ENCODE assay signal across 11 cellular contexts in genomic region chr10:8034666-8035640, GRCh38. TPM values are rescaled to one million over a fixed set of nuclear protein-coding genes. Genes with fewer than 3 reads are reported as not detected.
DNase-seq lines count a peak whose midpoint lies in the region; ATAC-seq, FAIRE-seq and TF ChIP-seq lines count a peak whose summit lies in the region.
"Had no signal": no experiment of that assay in that cellular context is flagged by ENCODE, and none has a peak within 500 bp of the region (broad histone marks: within the 10 kb centered on the region; RNA-seq: fewer than 3 reads in every experiment).

No MANE protein-coding gene starts in this region.

- peaks cover 30% of the 10 kb centered on the region for H3K4me1 Mint-ChIP-seq in activated T-helper 2 cell treated with anti-CD3 and anti-CD28 coated beads, Interferon-gamma antibody, Interleukin-2, Interleukin-4, amounts not matched to agents 10 μg/mL and 5 μg/mL and 100 μg/mL, durations not matched to agents 14 hours and 24 hours and 36 hours (ENCODE audit: low read depth)
- peaks cover 11% of the 10 kb centered on the region for H3K4me1 Mint-ChIP-seq in stimulated activated memory B cell treated with anti-CD40 and anti-IgM and Interleukin-4, amounts not matched to agents 10 μg/mL and 1 μg/mL and 100 μg/mL, for 72 hours

- H3K4me3 ChIP-seq in A549 (peak overlapping the region; percentile 32), H7 (ENCODE audit: insufficient read depth, low read depth, low read length) (peak overlapping the region; percentile 25), lower leg skin (ENCODE audit: low read depth, poor library complexity, severe bottlenecking) (peak overlapping the region; percentile 1), tibial artery (peak overlapping the region in 1 of 2 donors; percentile 15), thyroid gland (replicated peaks in 1 of 3) (peak overlapping the region in 1 of 3 donors; percentile 8)

- H3K36me3 ChIP-seq in H7 (replicated peaks; ENCODE audit: control insufficient read depth, insufficient read depth, low read length) (no peaks in the 10 kb centered on the region), tibial artery (no peaks in the 10 kb centered on the region), thyroid gland (no peaks in the 10 kb centered on the region)

- peaks cover 16% of the 10 kb centered on the region; the same call in 1 of the 3 replicates for H3K4me1 ChIP-seq in A549
- H3K4me1 ChIP-seq in tibial artery = peaks cover 0 to 35% (median 25%) of the 10 kb centered on the region in 4 donors
- peaks cover 15 to 36% of the 10 kb centered on the region in 2 donors for H3K4me1 ChIP-seq in thyroid gland

- H3K4me3 Mint-ChIP-seq in activated T-helper 2 cell treated with anti-CD3 and anti-CD28 coated beads, Interferon-gamma antibody, Interleukin-2, Interleukin-4, amounts not matched to agents 10 μg/mL and 5 μg/mL and 100 μg/mL, durations not matched to agents 14 hours and 24 hours and 36 hours (ENCODE audit: low read depth) = peak overlapping the region; percentile 57
- H3K4me3 Mint-ChIP-seq in stimulated activated memory B cell treated with anti-CD40 and anti-IgM and Interleukin-4, amounts not matched to agents 10 μg/mL and 1 μg/mL and 100 μg/mL, for 72 hours = no peak overlapping the region

- no peak for DNase-seq in A549 (ENCODE audit: low read depth in 1 of 2, low spot score in 1 of 2)
- DNase-seq in H7 = peak; percentile 75
- DNase-seq in activated T-helper 2 cell treated with anti-CD3 and anti-CD28 coated beads, Interferon-gamma antibody, Interleukin-2, Interleukin-4, amounts not matched to agents 10 μg/mL and 5 μg/mL and 100 μg/mL, durations not matched to agents 14 hours and 24 hours and 36 hours (ENCODE audit: low spot score) = no peak
- peak in 1 of 2 donors; percentile 78 for DNase-seq in lower leg skin (ENCODE audit: low spot score in 2 of 2)
- DNase-seq in tibial artery = no peak
- DNase-seq in thyroid gland = no peak
- DNase-seq: DMS53, hypothalamus had no signal

- FAIRE-seq in A549 (lab: Jason Lieb, UNC) = no peak

- no peaks in the 10 kb centered on the region for H3K9me3 Mint-ChIP-seq in activated T-helper 2 cell treated with anti-CD3 and anti-CD28 coated beads, Interferon-gamma antibody, Interleukin-2, Interleukin-4, amounts not matched to agents 10 μg/mL and 5 μg/mL and 100 μg/mL, durations not matched to agents 14 hours and 24 hours and 36 hours
- peaks cover 5% of the 10 kb centered on the region for H3K9me3 Mint-ChIP-seq in stimulated activated memory B cell treated with anti-CD40 and anti-IgM and Interleukin-4, amounts not matched to agents 10 μg/mL and 1 μg/mL and 100 μg/mL, for 72 hours

- TF ChIP-seq EP300 in A549 (IDR thresholded peaks at IDR 0.05) = no peak

- intact Hi-C loops in activated T-helper 2 cell treated with anti-CD3 and anti-CD28 coated beads, Interferon-gamma antibody, Interleukin-2, Interleukin-4, amounts not matched to agents 10 μg/mL and 5 μg/mL and 100 μg/mL, durations not matched to agents 14 hours and 24 hours and 36 hours (cut with micrococcal nuclease) = no loop called here
- intact Hi-C loops in lower leg skin (cut with DNase I; ENCODE audit: low total_unique reads) (no loop called here), tibial artery (cut with DNase I; ENCODE audit: low total_unique reads) (no loop called here), thyroid gland (cut with DNase I) (no loop called here)

- ATAC-seq in A549 = no peak
- no peak for ATAC-seq in stimulated activated memory B cell treated with anti-CD40 and anti-IgM and Interleukin-4, amounts not matched to agents 10 μg/mL and 1 μg/mL and 100 μg/mL, for 72 hours
- no peak for ATAC-seq in HG03439 (IDR thresholded peaks at IDR 0.05; ENCODE audit: unreplicated experiment)
- ATAC-seq: Panc1 had no signal

- peaks cover 57% of the 10 kb centered on the region for H3K27me3 Mint-ChIP-seq in activated T-helper 2 cell treated with anti-CD3 and anti-CD28 coated beads, Interferon-gamma antibody, Interleukin-2, Interleukin-4, amounts not matched to agents 10 μg/mL and 5 μg/mL and 100 μg/mL, durations not matched to agents 14 hours and 24 hours and 36 hours (ENCODE audit: low read depth)
- H3K27me3 Mint-ChIP-seq in stimulated activated memory B cell treated with anti-CD40 and anti-IgM and Interleukin-4, amounts not matched to agents 10 μg/mL and 1 μg/mL and 100 μg/mL, for 72 hours = peaks cover 83% of the 10 kb centered on the region

- TF ChIP-seq RAD21 in A549 (conservative IDR thresholded peaks at IDR 0.05 in 1 of 2, IDR thresholded peaks at IDR 0.05 in 1 of 2) = no peak

- peaks cover 4% of the 10 kb centered on the region for H3K36me3 Mint-ChIP-seq in activated T-helper 2 cell treated with anti-CD3 and anti-CD28 coated beads, Interferon-gamma antibody, Interleukin-2, Interleukin-4, amounts not matched to agents 10 μg/mL and 5 μg/mL and 100 μg/mL, durations not matched to agents 14 hours and 24 hours and 36 hours (ENCODE audit: low read depth)
- no peaks in the 10 kb centered on the region for H3K36me3 Mint-ChIP-seq in stimulated activated memory B cell treated with anti-CD40 and anti-IgM and Interleukin-4, amounts not matched to agents 10 μg/mL and 1 μg/mL and 100 μg/mL, for 72 hours

- TF ChIP-seq POLR2A in A549 (IDR thresholded peaks at IDR 0.05; ENCODE audit: low read length) (no peak), lower leg skin (IDR thresholded peaks at IDR 0.05) (no peak), thyroid gland (IDR thresholded peaks at IDR 0.05) (no peak)

- 72% methylated on average over 31 of the region's 60 CpGs for WGBS in A549 (ENCODE audit: missing lambda C conversion rate)
- 8 to 15% methylated on average over 51 to 55 of the region's 60 CpGs for WGBS in lower leg skin, 2 donors
- WGBS in thyroid gland, 2 donors = 10% methylated on average over 17 to 46 of the region's 60 CpGs

- peak overlapping the region; percentile 75 for H3K4me2 ChIP-seq in A549

- H3K9me3 ChIP-seq in A549 (no peaks in the 10 kb centered on the region), tibial artery (no peaks in the 10 kb centered on the region), thyroid gland (no peaks in the 10 kb centered on the region)

- no peak overlapping the region for H3K27ac Mint-ChIP-seq in activated T-helper 2 cell treated with anti-CD3 and anti-CD28 coated beads, Interferon-gamma antibody, Interleukin-2, Interleukin-4, amounts not matched to agents 10 μg/mL and 5 μg/mL and 100 μg/mL, durations not matched to agents 14 hours and 24 hours and 36 hours
- no peak overlapping the region for H3K27ac Mint-ChIP-seq in stimulated activated memory B cell treated with anti-CD40 and anti-IgM and Interleukin-4, amounts not matched to agents 10 μg/mL and 1 μg/mL and 100 μg/mL, for 72 hours

- CTCF ChIA-PET in A549 (lab: Yijun Ruan, JAX) = interaction anchor here (0.6 to 1.4 kb wide), 2 partner anchors 18 to 855 kb away, joined by 3 read pairs; no protein-coding TSS in a partner anchor

- H3K27me3 ChIP-seq in H7 (ENCODE audit: control insufficient read depth, insufficient read depth, low read length) (peaks cover 85% of the 10 kb centered on the region), tibial artery (peaks cover 0 to 83% of the 10 kb centered on the region in 2 donors), thyroid gland (peaks cover 57% of the 10 kb centered on the region)

- no peak for TF ChIP-seq CTCF in A549 (IDR thresholded peaks at IDR 0.05)
- no peak for TF ChIP-seq CTCF in lower leg skin (IDR thresholded peaks at IDR 0.05)
- no peak for TF ChIP-seq CTCF in tibial artery (IDR thresholded peaks at IDR 0.05)
- no peak for TF ChIP-seq CTCF in thyroid gland (IDR thresholded peaks at IDR 0.05)

- H3K27ac ChIP-seq in A549 (peak overlapping the region in 1 of 2 experiments; percentile 40; a peak in 1 of 6 replicates), tibial artery (no peak overlapping the region), thyroid gland (no peak overlapping the region)

- POLR2A ChIA-PET in A549 (lab: Yijun Ruan, JAX) = no interaction called here

TF ChIP-seq in A549, 52 proteins besides CTCF, POLR2A, EP300 and RAD21:
- TF ChIP-seq MYC (IDR thresholded peaks at IDR 0.05; ENCODE audit: borderline replicate concordance, low read length) = no peak
- TF ChIP-seq ZC3H11A (IDR thresholded peaks at IDR 0.05) = no peak
- TF ChIP-seq HES2 (IDR thresholded peaks at IDR 0.05) = no peak

RNA-seq across cellular contexts. Expression of gene GATA3, which starts 19.5 kb away (rescaled TPM):
- polyA plus RNA-seq in A549 (2011; rRNA removed) = 1.3 and 1.6 TPM in 2 replicates
- polyA plus RNA-seq in A549 (2012; cell fraction: cytosol; rRNA removed) = 3.8 and 4.3 TPM in 2 replicates
- 7.2 and 9.1 TPM in 2 replicates for polyA plus RNA-seq in A549 (2012; cell fraction: nucleus; rRNA removed)
- 3.5 to 4.7 TPM (median 4.0 TPM) in 3 replicates for polyA plus RNA-seq in A549 (2017; fragmentation: RNase III; extraction: RNeasy Plus Mini Kit Qiagen cat#74134 plus additional on column Dnase treatment)
- 0.58 and 0.79 TPM in 2 replicates for polyA minus RNA-seq in A549 (2011; rRNA and poly(A)+ RNA removed)
- total RNA-seq in H7 (2014; rRNA removed; shearing (Covaris generic)) = 0.11 and 1.1 TPM in 2 replicates
- total RNA-seq in activated T-helper 2 cell treated with anti-CD3 and anti-CD28 coated beads, Interferon-gamma antibody, Interleukin-2, Interleukin-4, amounts not matched to agents 10 μg/mL and 5 μg/mL and 100 μg/mL, durations not matched to agents 14 hours and 24 hours and 36 hours = 281 and 293 TPM in 2 replicates
- total RNA-seq in lower leg skin = 100 to 1,000 TPM; 110 to 303 (median 163) TPM
- 1 to 10 TPM; 1.1 to 3.8 (median 1.9) TPM for total RNA-seq in thyroid gland

Comparison
In these comparisons a context has a peak if more than half of its experiments do, and no peak if none do; other contexts are left out.
1. RNA of gene GATA3, which starts 19.5 kb away (total RNA-seq): 281 to 293 TPM in activated T-helper 2 cell treated with anti-CD3 and anti-CD28 coated beads, Interferon-gamma antibody, Interleukin-2, Interleukin-4, amounts not matched to agents 10 μg/mL and 5 μg/mL and 100 μg/mL, durations not matched to agents 14 hours and 24 hours and 36 hours and 110 to 303 TPM in lower leg skin; 1.1 to 3.8 TPM in thyroid gland and 0.11 to 1.1 TPM in H7; every median in the first group is over 10 times any median in the second.